37 cellular contexts compared by ENCODE assay signal in genomic region chr2:29731948-29732347, GRCh38.
"Had no signal": no experiment of that assay in that cellular context is flagged by ENCODE, and none has a peak within 500 bp of the region (broad histone marks: within the 10 kb centered on the region; RNA-seq: fewer than 3 reads in every experiment).

No MANE protein-coding gene starts in this region.

- H3K4me1 ChIP-seq: adrenal gland, breast epithelium, gastrocnemius medialis, heart left ventricle had no signal

- H3K36me3 ChIP-seq: adrenal gland, breast epithelium, cardiac muscle cell, gastrocnemius medialis, heart left ventricle, WERI-Rb-1 had no signal

- DNase-seq: activated B cell treated with CpG ODN at 0.5 μM for 24 hours; activated CD4-positive, alpha-beta memory T cell treated with anti-CD3 and anti-CD28 coated beads for 36 hours; activated CD4-positive, alpha-beta T cell treated with anti-CD3 and anti-CD28 coated beads for 48 hours; activated CD8-positive, alpha-beta memory T cell treated with anti-CD3 and anti-CD28 coated beads, Interleukin-2, amount 10 ng/mL, durations not matched to agents 7 days and 5 days; activated CD8-positive, alpha-beta memory T cell treated with anti-CD3 and anti-CD28 coated beads, Interleukin-2, amount 50 U/mL, for 4 hours; activated CD8-positive, alpha-beta T cell treated with anti-CD3 and anti-CD28 coated beads, Interleukin-2, amount 10 ng/mL, durations not matched to agents 7 days and 5 days; activated effector memory CD4-positive, alpha-beta T cell treated with anti-CD3 and anti-CD28 coated beads, Interleukin-2, amount 50 U/mL, for 16 hours; activated naive CD4-positive, alpha-beta T cell treated with anti-CD3 and anti-CD28 coated beads for 36 hours; activated naive CD8-positive, alpha-beta T cell treated with anti-CD3 and anti-CD28 coated beads for 36 hours; activated naive CD8-positive, alpha-beta T cell treated with anti-CD3 and anti-CD28 coated beads, Interleukin-2, amount 50 U/mL, for 24 hours; activated T-cell treated with anti-CD3 and anti-CD28 coated beads, Interleukin-2, amount 50 U/mL, for 1 hour; activated T-cell treated with anti-CD3 and anti-CD28 coated beads, Interleukin-2, amount 50 U/mL, for 48 hours; adrenal gland; amygdala; aorta; central memory CD4-positive, alpha-beta T cell; dorsolateral prefrontal cortex; effector memory CD4-positive, alpha-beta T cell; endodermal cell; foreskin fibroblast; gastrocnemius medialis; glutamatergic neuron; heart left ventricle; T-helper 17 cell; T1000; WERI-Rb-1 had no signal

- H3K9me3 Mint-ChIP-seq: activated B cell treated with CpG ODN at 0.5 μM for 24 hours; activated CD4-positive, alpha-beta memory T cell treated with anti-CD3 and anti-CD28 coated beads for 36 hours; activated naive CD4-positive, alpha-beta T cell treated with anti-CD3 and anti-CD28 coated beads for 36 hours; activated naive CD4-positive, alpha-beta T cell treated with anti-CD3 and anti-CD28 coated beads, Interleukin-2, amount 50 U/mL, for 24 hours; activated naive CD8-positive, alpha-beta T cell treated with anti-CD3 and anti-CD28 coated beads for 36 hours; activated naive CD8-positive, alpha-beta T cell treated with anti-CD3 and anti-CD28 coated beads, Interleukin-2, amount 50 U/mL, for 24 hours; activated T-helper 1 cell treated with anti-CD3 and anti-CD28 coated beads, Interleukin-12 subunit alpha, Interleukin-12 subunit beta, Interleukin-2, Interleukin-4 antibody, amounts not matched to agents 30 ng/mL and 10 ng/mL and 1 ng/mL, durations not matched to agents 14 hours and 24 hours and 36 hours; activated T-helper 2 cell treated with anti-CD3 and anti-CD28 coated beads, Interferon-gamma antibody, Interleukin-2, Interleukin-4, amounts not matched to agents 10 μg/mL and 5 μg/mL and 100 μg/mL, durations not matched to agents 14 hours and 24 hours and 36 hours; dendritic cell treated with granulocyte-macrophage colony-stimulating factor and Interleukin-4, amounts not matched to agents 40 ng/mL and 50 ng/mL, for 4 days; endodermal cell; T-helper 2 cell treated with Interferon-gamma antibody and Interleukin-4, amounts not matched to agents 5 μg/mL and 100 μg/mL, for 36 hours had no signal

- H3K27ac Mint-ChIP-seq: activated B cell treated with CpG ODN at 0.5 μM for 24 hours; activated CD4-positive, alpha-beta memory T cell treated with anti-CD3 and anti-CD28 coated beads for 36 hours; activated CD8-positive, alpha-beta memory T cell treated with anti-CD3 and anti-CD28 coated beads, Interleukin-2, amount 10 ng/mL, durations not matched to agents 7 days and 5 days; activated CD8-positive, alpha-beta T cell treated with anti-CD3 and anti-CD28 coated beads, Interleukin-2, amount 10 ng/mL, durations not matched to agents 7 days and 5 days; activated naive CD4-positive, alpha-beta T cell treated with anti-CD3 and anti-CD28 coated beads for 36 hours; activated naive CD4-positive, alpha-beta T cell treated with anti-CD3 and anti-CD28 coated beads, Interleukin-2, amount 50 U/mL, for 24 hours; activated naive CD8-positive, alpha-beta T cell treated with anti-CD3 and anti-CD28 coated beads for 36 hours; activated naive CD8-positive, alpha-beta T cell treated with anti-CD3 and anti-CD28 coated beads, Interleukin-2, amount 50 U/mL, for 24 hours; activated T-helper 1 cell treated with anti-CD3 and anti-CD28 coated beads, Interleukin-12 subunit alpha, Interleukin-12 subunit beta, Interleukin-2, Interleukin-4 antibody, amounts not matched to agents 30 ng/mL and 10 ng/mL and 1 ng/mL, durations not matched to agents 14 hours and 24 hours and 36 hours; activated T-helper 2 cell treated with anti-CD3 and anti-CD28 coated beads, Interferon-gamma antibody, Interleukin-2, Interleukin-4, amounts not matched to agents 10 μg/mL and 5 μg/mL and 100 μg/mL, durations not matched to agents 14 hours and 24 hours and 36 hours; brain; dendritic cell treated with granulocyte-macrophage colony-stimulating factor and Interleukin-4, amounts not matched to agents 40 ng/mL and 50 ng/mL, for 4 days; endodermal cell; T-helper 17 cell; T-helper 2 cell treated with Interferon-gamma antibody and Interleukin-4, amounts not matched to agents 5 μg/mL and 100 μg/mL, for 36 hours had no signal

- H3K36me3 Mint-ChIP-seq: activated CD4-positive, alpha-beta memory T cell treated with anti-CD3 and anti-CD28 coated beads for 36 hours; activated CD8-positive, alpha-beta memory T cell treated with anti-CD3 and anti-CD28 coated beads, Interleukin-2, amount 10 ng/mL, durations not matched to agents 7 days and 5 days; activated naive CD4-positive, alpha-beta T cell treated with anti-CD3 and anti-CD28 coated beads, Interleukin-2, amount 50 U/mL, for 24 hours; activated naive CD8-positive, alpha-beta T cell treated with anti-CD3 and anti-CD28 coated beads for 36 hours; brain had no signal

- ATAC-seq: activated CD4-positive, CD25-positive, alpha-beta regulatory T cell treated with anti-CD3 and anti-CD28 coated beads, Interleukin-2, amount 50 U/mL, for 24 hours; activated CD8-positive, alpha-beta memory T cell treated with anti-CD3 and anti-CD28 coated beads, Interleukin-2, amount 10 ng/mL, durations not matched to agents 7 days and 5 days; activated CD8-positive, alpha-beta T cell treated with anti-CD3 and anti-CD28 coated beads, Interleukin-2, amount 10 ng/mL, durations not matched to agents 7 days and 5 days; activated naive CD8-positive, alpha-beta T cell treated with anti-CD3 and anti-CD28 coated beads, Interleukin-2, amount 50 U/mL, for 24 hours; esophagus mucosa; gastrocnemius medialis; heart left ventricle; T-helper 17 cell had no signal

- H3K27me3 Mint-ChIP-seq: brain had no signal

- H3K27me3 ChIP-seq: adrenal gland, breast epithelium, cardiac muscle cell, gastrocnemius medialis had no signal

- H3K27ac ChIP-seq: adrenal gland, breast epithelium, cardiac muscle cell, coronary artery, dorsolateral prefrontal cortex, gastrocnemius medialis, heart left ventricle, WERI-Rb-1 had no signal

- H3K4me3 Mint-ChIP-seq: activated B cell treated with CpG ODN at 0.5 μM for 24 hours; activated CD4-positive, alpha-beta memory T cell treated with anti-CD3 and anti-CD28 coated beads for 36 hours; activated CD8-positive, alpha-beta memory T cell treated with anti-CD3 and anti-CD28 coated beads, Interleukin-2, amount 10 ng/mL, durations not matched to agents 7 days and 5 days; activated CD8-positive, alpha-beta T cell treated with anti-CD3 and anti-CD28 coated beads, Interleukin-2, amount 10 ng/mL, durations not matched to agents 7 days and 5 days; activated naive CD4-positive, alpha-beta T cell treated with anti-CD3 and anti-CD28 coated beads for 36 hours; activated naive CD4-positive, alpha-beta T cell treated with anti-CD3 and anti-CD28 coated beads, Interleukin-2, amount 50 U/mL, for 24 hours; activated naive CD8-positive, alpha-beta T cell treated with anti-CD3 and anti-CD28 coated beads for 36 hours; activated naive CD8-positive, alpha-beta T cell treated with anti-CD3 and anti-CD28 coated beads, Interleukin-2, amount 50 U/mL, for 24 hours; activated T-helper 1 cell treated with anti-CD3 and anti-CD28 coated beads, Interleukin-12 subunit alpha, Interleukin-12 subunit beta, Interleukin-2, Interleukin-4 antibody, amounts not matched to agents 30 ng/mL and 10 ng/mL and 1 ng/mL, durations not matched to agents 14 hours and 24 hours and 36 hours; brain; dendritic cell treated with granulocyte-macrophage colony-stimulating factor and Interleukin-4, amounts not matched to agents 40 ng/mL and 50 ng/mL, for 4 days; endodermal cell; T-helper 17 cell; T-helper 2 cell treated with Interferon-gamma antibody and Interleukin-4, amounts not matched to agents 5 μg/mL and 100 μg/mL, for 36 hours had no signal

- H3K4me3 ChIP-seq: adrenal gland, breast epithelium, cardiac muscle cell, coronary artery, dorsolateral prefrontal cortex, gastrocnemius medialis, heart left ventricle had no signal

- H3K4me1 Mint-ChIP-seq: activated B cell treated with CpG ODN at 0.5 μM for 24 hours; activated CD8-positive, alpha-beta memory T cell treated with anti-CD3 and anti-CD28 coated beads, Interleukin-2, amount 10 ng/mL, durations not matched to agents 7 days and 5 days; activated naive CD4-positive, alpha-beta T cell treated with anti-CD3 and anti-CD28 coated beads, Interleukin-2, amount 50 U/mL, for 24 hours; activated naive CD8-positive, alpha-beta T cell treated with anti-CD3 and anti-CD28 coated beads, Interleukin-2, amount 50 U/mL, for 24 hours; T-helper 17 cell had no signal

- H3K9me3 ChIP-seq: adrenal gland, breast epithelium, gastrocnemius medialis, heart left ventricle had no signal
